9 cellular contexts compared by ENCODE assay signal in genomic region chr10:103458720-103459119, GRCh38. TPM values are rescaled to one million over a fixed set of nuclear protein-coding genes. Genes with fewer than 3 reads are reported as not detected.
DNase-seq lines count a peak whose midpoint lies in the region; ATAC-seq, FAIRE-seq and TF ChIP-seq lines count a peak whose summit lies in the region.
"Had no signal": no experiment of that assay in that cellular context is flagged by ENCODE, and none has a peak within 500 bp of the region (broad histone marks: within the 10 kb centered on the region; RNA-seq: fewer than 3 reads in every experiment).

A gene with protein sequence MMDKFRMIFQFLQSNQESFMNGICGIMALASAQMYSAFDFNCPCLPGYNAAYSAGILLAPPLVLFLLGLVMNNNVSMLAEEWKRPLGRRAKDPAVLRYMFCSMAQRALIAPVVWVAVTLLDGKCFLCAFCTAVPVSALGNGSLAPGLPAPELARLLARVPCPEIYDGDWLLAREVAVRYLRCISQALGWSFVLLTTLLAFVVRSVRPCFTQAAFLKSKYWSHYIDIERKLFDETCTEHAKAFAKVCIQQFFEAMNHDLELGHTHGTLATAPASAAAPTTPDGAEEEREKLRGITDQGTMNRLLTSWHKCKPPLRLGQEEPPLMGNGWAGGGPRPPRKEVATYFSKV (minus strand): TSS chr10:103458900. CDS start chr10:103458751, 149 bp downstream.

- no peak for TF ChIP-seq RAD21 in GM12878 (IDR thresholded peaks at IDR 0.05; ENCODE audit: insufficient read depth, low read depth, low read length)

- SMC1A ChIA-PET in GM12878 (lab: Charles Lee; ENCODE audit: uncharacterized antibody, unreplicated experiment), result interaction anchor here (1.4 to 2.4 kb wide), 2 partner anchors 18 to 24 kb away, joined by 3 to 10 read pairs; no protein-coding TSS in a partner anchor

- no peak for FAIRE-seq in GM12878 (lab: Jason Lieb, UNC)
- FAIRE-seq in H54 (lab: Jason Lieb, UNC), result no peak

- intact Hi-C loops in Caco-2 (cut with micrococcal nuclease; ENCODE audit: unreplicated experiment), result no loop called here
- intact Hi-C loops in GM12878 (cut with micrococcal nuclease; ENCODE audit: unreplicated experiment), result no loop called here

- H4K20me1 ChIP-seq in GM12878 (ENCODE audit: control insufficient read depth, insufficient read depth), result no peaks in the 10 kb centered on the region

- H3K36me3 Mint-ChIP-seq in Caco-2 (ENCODE audit: insufficient read depth, unreplicated experiment), result no peaks in the 10 kb centered on the region

- CTCF ChIA-PET in Caco-2 (lab: Charles Lee), result interaction anchor here (0.6 kb wide), 2 partner anchors 18 to 41 kb away, joined by 3 to 5 read pairs; no protein-coding TSS in a partner anchor
- CTCF ChIA-PET in GM12878 (lab: Yijun Ruan, JAX), result interaction anchor here (1.0 to 3.2 kb wide), 3 partner anchors 9 to 41 kb away, joined by 3 to 17 read pairs (median 3); no protein-coding TSS in a partner anchor

- DNase-seq in Caco-2 (peak; percentile 59 to 66), GM19240 (ENCODE audit: insufficient read length, low spot score) (peak; percentile 63), GM12878 (ENCODE audit: low read depth, low spot score) (no peak), MG63 (no peak), NCI-H1694 (lab: John Stamatoyannopoulos, UW) (no peak), H54 (ENCODE audit: insufficient read length, low spot score) (no peak)

- no peak within 1 kb of the TSS for H3K27ac Mint-ChIP-seq in Caco-2 (ENCODE audit: unreplicated experiment)

- in situ Hi-C loops in GM12878 (cut with MboI), result no loop called here

- POLR2A ChIA-PET in Caco-2 (lab: Charles Lee), result interaction anchor here (0.6 kb wide), 1 partner anchor 63 kb away, joined by 4 read pairs; the partner anchor contains the start of gene ATP5MK
- POLR2A ChIA-PET in GM12878 (lab: Charles Lee), result interaction anchor here (1.3 to 3.0 kb wide), 3 partner anchors 9 to 17 kb away, joined by 11 to 24 read pairs (median 16); no protein-coding TSS in a partner anchor

- RAD21 ChIA-PET in GM12878 (lab: Charles Lee; ENCODE audit: unreplicated experiment), result interaction anchor here (1.0 to 2.4 kb wide), 6 partner anchors 9 to 90 kb away, joined by 3 to 19 read pairs (median 4); partner anchors contain the start of genes ATP5MK, NEURL1, PDCD11 and TAF5

- H3K4me3 Mint-ChIP-seq in Caco-2 (ENCODE audit: unreplicated experiment), result no peak within 1 kb of the TSS

- no TSS peak for BruUV-seq in Caco-2 (replicated peaks; lab: Mats Ljungman, UMichigan)
- no TSS peak for BruUV-seq in GM12878 (replicated peaks; lab: Mats Ljungman, UMichigan)

- no peaks in the 10 kb centered on the region for H3K9me3 Mint-ChIP-seq in Caco-2 (ENCODE audit: unreplicated experiment)

- ATAC-seq in GM12878 (peak; percentile 93), GM21528 (IDR thresholded peaks at IDR 0.05; ENCODE audit: low FRiP score, unreplicated experiment) (no peak)

- H3K9me3 ChIP-seq in Caco-2 (no peaks in the 10 kb centered on the region), KOPT-K1 (ENCODE audit: insufficient read depth, low read length, poor library complexity, severe bottlenecking) (no peaks in the 10 kb centered on the region), GM12878 (replicated peaks; ENCODE audit: control insufficient read depth, insufficient read depth, low read length) (no peaks in the 10 kb centered on the region), MG63 (no peaks in the 10 kb centered on the region)

- H3K9ac ChIP-seq in GM12878 (ENCODE audit: control insufficient read depth, insufficient read depth, low read length), result no peak within 1 kb of the TSS

- no peaks in the 10 kb centered on the region for H3K4me1 Mint-ChIP-seq in Caco-2 (ENCODE audit: low read depth, unreplicated experiment)

- TF ChIP-seq EP300 in GM12878 (IDR thresholded peaks at IDR 0.05; ENCODE audit: borderline replicate concordance in 1 of 2, control insufficient read depth in 1 of 2, low read depth in 2 of 2, low read length in 2 of 2), result no peak

- no peaks in the 10 kb centered on the region for H3K27me3 Mint-ChIP-seq in Caco-2 (ENCODE audit: insufficient read depth, unreplicated experiment)

- peak within 1 kb of the TSS; percentile 55 for H2AFZ ChIP-seq in GM12878 (ENCODE audit: control insufficient read depth, low read depth, low read length)

- 38% methylated on average over 8 of the region's 9 CpGs for WGBS in GM12878 (ENCODE audit: insufficient coverage, insufficient replicate concordance, low lambda C conversion rate, missing lambda C conversion rate)

- H3K4me2 ChIP-seq in GM12878 (ENCODE audit: control insufficient read depth, insufficient read depth), result peak within 1 kb of the TSS; percentile 48; the same call in 1 of the 2 replicates

- H3K4me3 ChIP-seq in Caco-2 (ENCODE audit: low read depth, low read length) (no peak within 1 kb of the TSS), GM12878 (no peak within 1 kb of the TSS), MG63 (no peak within 1 kb of the TSS)

- TF ChIP-seq CTCF in Caco-2 (IDR thresholded peaks at IDR 0.05; ENCODE audit: insufficient read depth in 1 of 2, low read depth in 1 of 2, low read length in 1 of 2, severe bottlenecking in 1 of 2, unreplicated experiment in 1 of 2), result no peak
- TF ChIP-seq CTCF in GM12878 (IDR thresholded peaks at IDR 0.05 in 2 of 3, conservative IDR thresholded peaks at IDR 0.05 in 1 of 3; ENCODE audit: control insufficient read depth in 2 of 3, extremely low read depth in 1 of 3, insufficient read depth in 1 of 3, low read depth in 3 of 3, low read length in 3 of 3), result no peak

- H3K4me1 ChIP-seq in Caco-2 (no peaks in the 10 kb centered on the region), GM12878 (ENCODE audit: control insufficient read depth, insufficient read depth, low read length) (peaks cover 12% of the 10 kb centered on the region)

- H3K27me3 ChIP-seq in Caco-2 (replicated peaks; ENCODE audit: control insufficient read depth, insufficient read depth, low read length), result no peaks in the 10 kb centered on the region
- no peaks in the 10 kb centered on the region for H3K27me3 ChIP-seq in GM12878 (replicated peaks in 1 of 2; ENCODE audit: control insufficient read depth in 2 of 2, insufficient read depth in 2 of 2, low read length in 1 of 2)
- no peaks in the 10 kb centered on the region for H3K27me3 ChIP-seq in MG63

- H3K27ac ChIP-seq in KOPT-K1 (ENCODE audit: low read depth, low read length, poor library complexity, severe bottlenecking) (peak within 1 kb of the TSS; percentile 41), GM12878 (ENCODE audit: control insufficient read depth, insufficient read depth) (no peak within 1 kb of the TSS)

- no peak for TF ChIP-seq POLR2A in GM12878 (IDR thresholded peaks at IDR 0.05; ENCODE audit: low read depth, low read length)
- no peak for TF ChIP-seq POLR2A in H54 (IDR thresholded peaks at IDR 0.05; ENCODE audit: low read depth, low read length)

- H3K79me2 ChIP-seq in GM12878 (ENCODE audit: control insufficient read depth, insufficient read depth, low read length), result no peaks in the 10 kb centered on the region

- no peaks in the 10 kb centered on the region for H3K36me3 ChIP-seq in Caco-2 (ENCODE audit: control insufficient read depth, insufficient read depth, low read length)
- H3K36me3 ChIP-seq in KOPT-K1 (ENCODE audit: insufficient read depth, low read length), result no peaks in the 10 kb centered on the region
- no peaks in the 10 kb centered on the region for H3K36me3 ChIP-seq in GM12878 (ENCODE audit: control insufficient read depth in 2 of 2, insufficient read depth in 2 of 2, low read length in 1 of 2)
- H3K36me3 ChIP-seq in MG63, result no peaks in the 10 kb centered on the region

TF ChIP-seq in GM12878, 131 proteins besides CTCF, POLR2A, EP300 and RAD21:
- peak; percentile 2 for TF ChIP-seq USF1 (IDR thresholded peaks at IDR 0.05; ENCODE audit: borderline replicate concordance, extremely low read length, insufficient read depth, low read depth, low read length)
- no peak for TF ChIP-seq CREB1 (IDR thresholded peaks at IDR 0.05; ENCODE audit: low read depth)
- peak; percentile 36; the same call in 1 of the 2 replicates for TF ChIP-seq RAD51 (IDR thresholded peaks at IDR 0.05)
- TF ChIP-seq RFX5 (IDR thresholded peaks at IDR 0.05; ENCODE audit: low read depth, low read length), result peak; percentile 62
- TF ChIP-seq STAT3 (IDR thresholded peaks at IDR 0.05; ENCODE audit: low read depth, low read length), result no peak
- TF ChIP-seq BHLHE40 (IDR thresholded peaks at IDR 0.05; ENCODE audit: borderline replicate concordance in 1 of 2, low read depth in 2 of 2, low read length in 1 of 2), result peak; percentile 17 to 49; a peak in 1 of 4 replicates
- 0 out of 2 replicates have a peak, but pooled peaks have one; percentile 2 for TF ChIP-seq GATAD2B (conservative IDR thresholded peaks at IDR 0.05; ENCODE audit: low read depth)
TF ChIP-seq in GM12878: peak in this region for 5.

RNA-seq across cellular contexts. Expression of the gene that starts here (rescaled TPM):
- total RNA-seq in Caco-2 (2022), result not detected in 2 replicates
- 1.4 and 1.9 TPM in 2 replicates for total RNA-seq in GM12878 (2013; cell fraction: nucleolus; rRNA removed)
- 0.17 and 0.65 TPM in 2 replicates for total RNA-seq in GM12878 (2014; rRNA removed)
- 0.14 and 0.18 TPM in 2 replicates for total RNA-seq in GM12878 (2014; rRNA removed; fragmentation: Illumina TruSeq; extraction: Trizol)
- 0.31 and 0.40 TPM in 2 replicates for total RNA-seq in GM12878 (2021)
- 0.28 TPM for polyA plus RNA-seq in GM12878 (2011; ENCODE audit: low read depth)
- polyA plus RNA-seq in GM12878 (2011; rRNA removed), result 1.2 and 1.7 TPM in 2 replicates
- polyA plus RNA-seq in GM12878 (2011; cell fraction: cytosol; rRNA removed), result 1.5 and 1.7 TPM in 2 replicates
- polyA plus RNA-seq in GM12878 (2011; cell fraction: nucleus; rRNA removed), result 2.2 and 2.7 TPM in 2 replicates
- polyA plus RNA-seq in GM12878 (2012), result 0.35 and 0.49 TPM in 2 replicates
- 0.16 and 0.17 TPM in 2 replicates for polyA plus RNA-seq in GM12878 (2014; fragmentation: Illumina TruSeq; extraction: Trizol)
- polyA plus RNA-seq in GM12878 (2014; fragmentation: Nextera tagmentation; extraction: Ambion mirVana), result under 1 TPM; 0.05 to 0.15 TPM
- 0.18 and 0.45 TPM in 2 replicates for polyA plus RNA-seq in GM12878 (2014; rRNA removed)
- under 1 TPM; 0.06 to 0.08 TPM for polyA plus RNA-seq in GM12878 (2016; fragmentation: Nextera tagmentation; extraction: Ambion mirVana)
- 1.6 and 2.7 TPM in 2 replicates for polyA minus RNA-seq in GM12878 (2011; rRNA and poly(A)+ RNA removed)
- polyA minus RNA-seq in GM12878 (2011; cell fraction: cytosol; rRNA and poly(A)+ RNA removed), result 0.31 and 0.80 TPM in 2 replicates
- polyA minus RNA-seq in GM12878 (2011; cell fraction: nucleus; rRNA and poly(A)+ RNA removed), result 4.0 and 4.2 TPM in 2 replicates
- not detected in 2 replicates for total RNA-seq in MG63 (2014; rRNA removed; shearing (Covaris generic); ENCODE audit: low replicate concordance)
- polyA plus RNA-seq: adipose tissue had no signal

Comparison
In these comparisons a context has a peak if more than half of its experiments do, and no peak if none do; other contexts are left out.
1. Peak in DNase-seq in Caco-2; RNA of the gene not detected or under 1 TPM.